ENCODE assay signal across 14 cellular contexts in the genomic region with DNA sequence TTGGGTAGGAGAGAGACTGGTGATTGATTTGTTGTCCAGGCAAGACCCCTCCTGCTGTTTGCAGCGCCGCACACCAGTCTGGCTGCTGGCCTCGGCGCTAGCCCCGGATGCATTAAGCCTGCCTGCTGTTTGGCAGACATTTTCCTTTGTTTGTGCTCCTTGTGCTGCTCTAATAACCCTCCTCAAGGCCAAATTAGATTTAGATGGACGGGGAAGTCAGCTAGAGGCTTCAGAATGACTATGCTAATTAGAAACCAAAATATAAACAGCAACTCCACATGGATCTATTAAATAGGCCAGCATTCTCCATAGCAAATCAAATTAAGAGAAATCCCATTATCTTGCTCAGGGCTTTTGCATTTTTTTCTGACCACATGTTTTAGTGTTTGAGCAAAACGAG.
DNase-seq lines count a peak whose midpoint lies in the region; ATAC-seq, FAIRE-seq and TF ChIP-seq lines count a peak whose summit lies in the region.
"Had no signal": no experiment of that assay in that cellular context is flagged by ENCODE, and none has a peak within 500 bp of the region (broad histone marks: within the 10 kb centered on the region; RNA-seq: fewer than 3 reads in every experiment).

No MANE protein-coding gene starts in this region.

- FAIRE-seq in H1 (lab: Jason Lieb, UNC): no peak

- WGBS in H1 (ENCODE audit: extremely low coverage in 1 of 2, insufficient coverage in 1 of 2, insufficient read length in 1 of 2, insufficient replicate concordance in 2 of 2, low coverage in 1 of 2, low lambda C conversion rate in 2 of 2, missing lambda C conversion rate in 1 of 2), 2 experiments: 81% methylated on average over 7 of the region's 7 CpGs; no CpG with 5 or more reads in 1 of the 2 experiments
- WGBS in suprapubic skin: 23% methylated on average over 7 of the region's 7 CpGs

- POLR2A ChIA-PET in HEK293T (lab: Yijun Ruan, JAX): no interaction called here
- POLR2A ChIA-PET in H1 (lab: Charles Lee; ENCODE audit: partially characterized antibody): no interaction called here

- DNase-seq in HEK293T (ENCODE audit: extremely low spot score): peak; percentile 5
- peak; percentile 51 for DNase-seq in NCI-H345 (lab: John Stamatoyannopoulos, UW)
- DNase-seq in H1 (ENCODE audit: low read depth in 1 of 2, low spot score in 2 of 2): no peak
- no peak for DNase-seq in NCI-H1930 (lab: John Stamatoyannopoulos, UW)
- DNase-seq in gastrocnemius medialis: no peak
- DNase-seq in suprapubic skin (ENCODE audit: low spot score in 2 of 2): no peak
- DNase-seq: activated CD4-positive, CD25-positive, alpha-beta regulatory T cell; activated T-cell treated with anti-CD3 and anti-CD28 coated beads, Interleukin-2, amount 50 U/mL, for 1 hour; CD8-positive, alpha-beta memory T cell; effector memory CD4-positive, alpha-beta T cell; HFFc6 had no signal

- no peak for ATAC-seq in gastrocnemius medialis
- ATAC-seq: left lung had no signal

- no peak overlapping the region for H3K23ac ChIP-seq in H1 (ENCODE audit: insufficient read length)

- H2BK5ac ChIP-seq in H1 (ENCODE audit: low read depth, low read length): no peak overlapping the region

- H3K9ac ChIP-seq in H1 (replicated peaks in 1 of 4; ENCODE audit: extremely low read depth in 1 of 4, low read depth in 3 of 4, low read length in 3 of 4): no peak overlapping the region

- H3K4me1 ChIP-seq in H1 (replicated peaks in 1 of 4; ENCODE audit: control insufficient read depth in 3 of 4, insufficient read depth in 4 of 4, low read length in 3 of 4) (0 out of 7 replicates have a peak, but pooled peaks cover 0 to 2% (median 0%) of the 10 kb centered on the region in 4 experiments), neuron (ENCODE audit: insufficient read depth, low read length) (peaks cover 4% of the 10 kb centered on the region), gastrocnemius medialis (no peaks in the 10 kb centered on the region), suprapubic skin (no peaks in the 10 kb centered on the region)
- H3K4me1 ChIP-seq: left lung had no signal

- intact Hi-C loops in gastrocnemius medialis (cut with DNase I; ENCODE audit: low total_unique reads): no loop called here

- in situ Hi-C loops in gastrocnemius medialis (cut with MboI; ENCODE audit: low sequenced_read_pairs in 4 of 4): no loop called here

- no peaks in the 10 kb centered on the region for H3K27me3 ChIP-seq in H1 (replicated peaks in 1 of 4; ENCODE audit: control insufficient read depth in 3 of 4, extremely low read depth in 1 of 4, insufficient read depth in 3 of 4, low read length in 3 of 4)
- no peaks in the 10 kb centered on the region for H3K27me3 ChIP-seq in neuron (ENCODE audit: insufficient read depth, low read length)
- no peaks in the 10 kb centered on the region for H3K27me3 ChIP-seq in gastrocnemius medialis
- H3K27me3 ChIP-seq in suprapubic skin: no peaks in the 10 kb centered on the region
- H3K27me3 ChIP-seq: left lung had no signal

- no peak overlapping the region for H3K18ac ChIP-seq in H1 (ENCODE audit: extremely low read depth, low read length)

- H3K14ac ChIP-seq in H1 (ENCODE audit: insufficient read length): no peak overlapping the region

- no peaks in the 10 kb centered on the region for H4K20me1 ChIP-seq in H1 (replicated peaks in 1 of 2; ENCODE audit: control insufficient read depth in 1 of 2, insufficient read depth in 2 of 2, low read length in 2 of 2)

- no peak overlapping the region for H2AK5ac ChIP-seq in H1 (ENCODE audit: low read depth, low read length)

- H3K23me2 ChIP-seq in H1 (ENCODE audit: low read depth, low read length): no peaks in the 10 kb centered on the region

- H2AFZ ChIP-seq in H1 (ENCODE audit: low read length) (peak overlapping the region; percentile 56), neuron (ENCODE audit: low read depth, low read length) (peak overlapping the region; percentile 85)

- H2BK12ac ChIP-seq in H1 (ENCODE audit: low read depth, low read length): no peak overlapping the region

- H3K36me3 ChIP-seq in H1 (ENCODE audit: control insufficient read depth in 2 of 4, insufficient read depth in 4 of 4, low read length in 3 of 4): no peaks in the 10 kb centered on the region
- H3K36me3 ChIP-seq in neuron (ENCODE audit: insufficient read depth, low read length): no peaks in the 10 kb centered on the region
- H3K36me3 ChIP-seq in gastrocnemius medialis: no peaks in the 10 kb centered on the region
- H3K36me3 ChIP-seq in suprapubic skin: no peaks in the 10 kb centered on the region
- H3K36me3 ChIP-seq: left lung had no signal

- no peak overlapping the region for H3K4me2 ChIP-seq in H1 (ENCODE audit: insufficient read depth in 1 of 2, low read depth in 2 of 2, low read length in 2 of 2)

- no peaks in the 10 kb centered on the region for H3K79me1 ChIP-seq in H1 (ENCODE audit: low read depth, low read length)

- H3K4me3 ChIP-seq in H1 (ENCODE audit: extremely low read depth in 1 of 4, insufficient read depth in 2 of 4, low read depth in 3 of 4, low read length in 4 of 4) (no peak overlapping the region), neuron (ENCODE audit: low read length) (no peak overlapping the region), gastrocnemius medialis (no peak overlapping the region), suprapubic skin (no peak overlapping the region)
- H3K4me3 ChIP-seq: left lung, skin epidermis had no signal

- H3K56ac ChIP-seq in H1 (replicated peaks; ENCODE audit: insufficient read length, low read depth, low read length): no peak overlapping the region

- H3K27ac ChIP-seq in H1 (ENCODE audit: low read depth, low read length) (no peak overlapping the region), gastrocnemius medialis (no peak overlapping the region), suprapubic skin (no peak overlapping the region)
- H3K27ac ChIP-seq: left lung, skin epidermis had no signal

- H2BK120ac ChIP-seq in H1 (replicated peaks; ENCODE audit: low read depth, low read length): no peak overlapping the region

- TF ChIP-seq POLR2A in H1 (IDR thresholded peaks at IDR 0.05; ENCODE audit: control extremely low read depth in 1 of 2, low read depth in 2 of 2, low read length in 2 of 2) (no peak), gastrocnemius medialis (IDR thresholded peaks at IDR 0.05) (no peak), suprapubic skin (IDR thresholded peaks at IDR 0.05) (no peak)

- TF ChIP-seq EP300 in H1 (IDR thresholded peaks at IDR 0.05; ENCODE audit: borderline replicate concordance in 1 of 2, low read depth in 2 of 2, low read length in 2 of 2) (no peak), suprapubic skin (IDR thresholded peaks at IDR 0.05) (no peak)

- H4K8ac ChIP-seq in H1 (ENCODE audit: extremely low read depth, insufficient read depth, low read length): no peak overlapping the region

- H2BK20ac ChIP-seq in H1 (ENCODE audit: low read length): no peak overlapping the region

- H3K4ac ChIP-seq in H1 (replicated peaks; ENCODE audit: insufficient read length, low read depth, low read length): no peak overlapping the region

- H3K9me3 ChIP-seq in H1 (ENCODE audit: insufficient read depth in 2 of 2, low read depth in 1 of 2, low read length in 1 of 2) (no peaks in the 10 kb centered on the region), neuron (ENCODE audit: low read length) (no peaks in the 10 kb centered on the region), gastrocnemius medialis (no peaks in the 10 kb centered on the region), suprapubic skin (no peaks in the 10 kb centered on the region)
- H3K9me3 ChIP-seq: left lung had no signal

- no peak for TF ChIP-seq RAD21 in H1 (IDR thresholded peaks at IDR 0.05 in 1 of 2, conservative IDR thresholded peaks at IDR 0.05 in 1 of 2; ENCODE audit: low read depth in 2 of 2, low read length in 2 of 2)

- H2BK15ac ChIP-seq in H1 (ENCODE audit: low read length): no peak overlapping the region

- TF ChIP-seq CTCF in H1 (IDR thresholded peaks at IDR 0.05; ENCODE audit: control extremely low read depth in 1 of 3, insufficient read depth in 1 of 3, low read depth in 1 of 3, low read length in 3 of 3) (no peak), gastrocnemius medialis (IDR thresholded peaks at IDR 0.05 in 4 of 5, conservative IDR thresholded peaks at IDR 0.05 in 1 of 5) (no peak), suprapubic skin (IDR thresholded peaks at IDR 0.05) (no peak)

- H4K91ac ChIP-seq in H1 (replicated peaks; ENCODE audit: insufficient read length, low read length): no peak overlapping the region

- CTCF ChIA-PET in HEK293T (lab: Yijun Ruan, JAX) (no interaction called here), H1 (lab: Charles Lee; ENCODE audit: partially characterized antibody) (interaction anchor here (0.6 to 1.5 kb wide), 6 partner anchors 11 to 1374 kb away, joined by 3 to 7 read pairs (median 4); no protein-coding TSS in a partner anchor)

- no peaks in the 10 kb centered on the region for H3K79me2 ChIP-seq in H1 (ENCODE audit: control insufficient read depth in 1 of 2, insufficient read depth in 2 of 2, low read length in 2 of 2)

- H4K5ac ChIP-seq in H1 (ENCODE audit: insufficient read length, low read depth, low read length): no peak overlapping the region

TF ChIP-seq in HEK293T, 16 proteins besides CTCF, POLR2A, EP300 and RAD21 (continues in another document):
- TF ChIP-seq SP1 (IDR thresholded peaks at IDR 0.05) (no peak), CTBP1 (IDR thresholded peaks at IDR 0.05; ENCODE audit: borderline replicate concordance) (no peak), TARDBP (IDR thresholded peaks at IDR 0.05) (no peak), ARNT (IDR thresholded peaks at IDR 0.05) (no peak), LEF1 (IDR thresholded peaks at IDR 0.05; ENCODE audit: borderline replicate concordance) (no peak), SUZ12 (IDR thresholded peaks at IDR 0.05) (no peak), ELF4 (IDR thresholded peaks at IDR 0.05) (no peak), FOXK2 (IDR thresholded peaks at IDR 0.05) (no peak), HDGF (IDR thresholded peaks at IDR 0.05; ENCODE audit: borderline replicate concordance) (no peak), ZNF384 (IDR thresholded peaks at IDR 0.05) (no peak), L3MBTL2 (conservative IDR thresholded peaks at IDR 0.05) (no peak)

TF ChIP-seq in H1, 55 proteins besides CTCF, POLR2A, EP300 and RAD21:
- TF ChIP-seq TBP (IDR thresholded peaks at IDR 0.05; ENCODE audit: low read depth, low read length): no peak
- TF ChIP-seq BACH1 (IDR thresholded peaks at IDR 0.05; ENCODE audit: low read length): no peak
- TF ChIP-seq PHF8 (conservative IDR thresholded peaks at IDR 0.05; ENCODE audit: low read depth, low read length): no peak
- TF ChIP-seq SP1 (IDR thresholded peaks at IDR 0.05; ENCODE audit: low read depth, low read length): no peak
- TF ChIP-seq CHD1 (IDR thresholded peaks at IDR 0.05; ENCODE audit: low read depth, low read length): no peak
- no peak for TF ChIP-seq CTBP2 (IDR thresholded peaks at IDR 0.05; ENCODE audit: borderline replicate concordance, insufficient read depth, insufficient read length, low read length)
- no peak for TF ChIP-seq FOSL1 (IDR thresholded peaks at IDR 0.05; ENCODE audit: insufficient read depth, low read depth, low read length)

Comparison
In these comparisons a context has a peak if more than half of its experiments do, and no peak if none do; other contexts are left out.
1. DNase-seq: peak in HEK293T (single experiment) and NCI-H345 (single experiment); none in H1 (0 of 2), NCI-H1930 (0 of 2), gastrocnemius medialis (0 of 2) and suprapubic skin (0 of 2).